Comparison of ENCODE assay signal across 16 cellular contexts in the genomic region with DNA sequence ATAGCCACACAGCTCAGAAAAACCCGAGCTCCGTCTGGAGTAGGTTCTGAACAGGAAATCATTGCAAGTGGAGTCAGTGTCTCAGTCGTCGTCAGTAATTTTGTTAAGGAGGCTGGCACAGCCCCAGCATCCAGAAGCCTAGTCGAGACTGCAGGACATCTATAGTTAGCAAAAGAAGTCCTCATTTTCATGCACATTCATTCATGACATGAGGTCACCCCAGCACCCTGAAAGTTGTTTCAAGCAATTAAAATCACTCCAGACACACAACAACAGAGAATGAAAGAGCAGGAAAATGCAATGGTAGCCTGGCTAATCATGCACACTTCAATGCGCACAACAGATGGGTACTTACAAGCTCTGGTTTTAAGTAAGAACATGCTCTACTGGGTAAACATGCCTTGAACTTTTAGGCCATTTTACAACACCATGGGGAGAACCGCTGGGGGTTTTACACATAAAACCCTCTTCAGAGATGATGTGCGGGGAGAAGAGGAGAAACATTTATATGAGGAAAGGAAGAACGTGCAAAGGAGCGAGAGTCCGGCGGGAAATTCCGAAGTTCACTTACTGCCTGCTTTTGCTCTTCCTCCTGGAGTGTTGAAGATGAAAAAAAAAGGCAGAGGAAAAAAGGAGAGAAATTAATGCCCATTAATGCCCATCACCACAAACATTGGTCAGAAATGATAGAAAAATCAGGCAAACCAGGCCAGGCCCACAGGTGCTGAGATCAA.
DNase-seq lines count a peak whose midpoint lies in the region; ATAC-seq and TF ChIP-seq lines count a peak whose summit lies in the region.
"Had no signal": no experiment of that assay in that cellular context is flagged by ENCODE, and none has a peak within 500 bp of the region (broad histone marks: within the 10 kb centered on the region; RNA-seq: fewer than 3 reads in every experiment).

No MANE protein-coding gene starts in this region.

- CTCF ChIA-PET in T-cell (lab: Charles Lee): interaction anchor here in 1 of 2 donors (0.6 kb wide), 1 partner anchor 62 kb away, joined by 3 read pairs; no protein-coding TSS in a partner anchor

- POLR2A ChIA-PET in T-cell (lab: Charles Lee): interaction anchor here (0.6 to 0.7 kb wide), 3 partner anchors 27 to 409 kb away, joined by 4 to 13 read pairs (median 5); no protein-coding TSS in a partner anchor

- H3K4me3 ChIP-seq in CD4-positive, CD25-positive, alpha-beta regulatory T cell (ENCODE audit: low read depth, low read length): no peak overlapping the region
- no peak overlapping the region for H3K4me3 ChIP-seq in choroid plexus epithelial cell (ENCODE audit: low read depth, low read length)

- peaks cover 14 to 21% (median 17%) of the 10 kb centered on the region in 4 donors for H3K4me1 Mint-ChIP-seq in CD4-positive, CD25-positive, alpha-beta regulatory T cell
- peaks cover 3 to 17% (median 4%) of the 10 kb centered on the region in 3 donors for H3K4me1 Mint-ChIP-seq in T-cell

- no peak overlapping the region for H3K4me3 Mint-ChIP-seq in CD4-positive, CD25-positive, alpha-beta regulatory T cell
- H3K4me3 Mint-ChIP-seq in T-cell: no peak overlapping the region
- H3K4me3 Mint-ChIP-seq: activated CD4-positive, alpha-beta T cell treated with anti-CD3 and anti-CD28 coated beads, Interleukin-2, amount 10 ng/mL, durations not matched to agents 7 days and 5 days; brain had no signal

- H3K9me3 Mint-ChIP-seq in CD4-positive, CD25-positive, alpha-beta regulatory T cell: peaks cover 0 to 2% (median 0%) of the 10 kb centered on the region in 7 donors
- peaks cover 0 to 4% (median 3%) of the 10 kb centered on the region in 3 donors for H3K9me3 Mint-ChIP-seq in T-cell
- H3K9me3 Mint-ChIP-seq: brain had no signal

- no peak overlapping the region for H3K27ac ChIP-seq in CD4-positive, CD25-positive, alpha-beta regulatory T cell (ENCODE audit: insufficient read depth, low read length, poor library complexity, severe bottlenecking)

- TF ChIP-seq CTCF in choroid plexus epithelial cell (conservative IDR thresholded peaks at IDR 0.05; ENCODE audit: low read depth, low read length): no peak

- H3K36me3 Mint-ChIP-seq in CD4-positive, CD25-positive, alpha-beta regulatory T cell: peaks cover 40% of the 10 kb centered on the region
- peaks cover 42% of the 10 kb centered on the region for H3K36me3 Mint-ChIP-seq in T-cell

- TF ChIP-seq POLR2A in GM18505 (IDR thresholded peaks at IDR 0.05; ENCODE audit: borderline replicate concordance, extremely low read depth, insufficient read depth, insufficient read length): peak; percentile 57

- peak overlapping the region; percentile 33 to 77 (median 52) for H3K27ac Mint-ChIP-seq in CD4-positive, CD25-positive, alpha-beta regulatory T cell
- H3K27ac Mint-ChIP-seq in T-cell: no peak overlapping the region
- H3K27ac Mint-ChIP-seq: activated CD4-positive, alpha-beta T cell treated with anti-CD3 and anti-CD28 coated beads, Interleukin-2, amount 10 ng/mL, durations not matched to agents 7 days and 5 days had no signal

- H3K27me3 ChIP-seq in CD4-positive, CD25-positive, alpha-beta regulatory T cell (ENCODE audit: control insufficient read depth, insufficient read depth, low read length): no peaks in the 10 kb centered on the region

- H3K9me3 ChIP-seq in CD4-positive, CD25-positive, alpha-beta regulatory T cell (ENCODE audit: control insufficient read depth in 2 of 2, low read length in 2 of 2): no peaks in the 10 kb centered on the region

- no peak for ATAC-seq in CD4-positive, CD25-positive, alpha-beta regulatory T cell (ENCODE audit: low read depth in 2 of 2)
- ATAC-seq in GM18505 (IDR thresholded peaks at IDR 0.05; ENCODE audit: unreplicated experiment): no peak
- no peak for ATAC-seq in T-cell (replicated peaks in 1 of 4)

- H3K27me3 Mint-ChIP-seq in CD4-positive, CD25-positive, alpha-beta regulatory T cell: no peaks in the 10 kb centered on the region
- no peaks in the 10 kb centered on the region for H3K27me3 Mint-ChIP-seq in T-cell
- H3K27me3 Mint-ChIP-seq: activated CD4-positive, alpha-beta T cell treated with anti-CD3 and anti-CD28 coated beads, Interleukin-2, amount 10 ng/mL, durations not matched to agents 7 days and 5 days; brain had no signal

- H3K36me3 ChIP-seq in CD4-positive, CD25-positive, alpha-beta regulatory T cell (ENCODE audit: control insufficient read depth, insufficient read depth, low read length): peaks cover 4% of the 10 kb centered on the region

- DNase-seq in CD4-positive, CD25-positive, alpha-beta regulatory T cell: no peak
- DNase-seq in NCI-H1694 (lab: John Stamatoyannopoulos, UW) (peak; percentile 54), choroid plexus epithelial cell (ENCODE audit: low read depth) (peak; percentile 23), T-cell (no peak), OCI-M1 (lab: John Stamatoyannopoulos, UW) (no peak), NCI-H226 (no peak)
- no peak for DNase-seq in activated naive CD4-positive, alpha-beta T cell treated with anti-CD3 and anti-CD28 coated beads, Interleukin-2, amount 50 U/mL, for 16 hours
- DNase-seq: activated CD4-positive, alpha-beta T cell treated with anti-CD3 and anti-CD28 coated beads, Interleukin-2, amount 10 ng/mL, durations not matched to agents 7 days and 5 days; activated effector memory CD4-positive, alpha-beta T cell treated with Interleukin-2 at 50 U/mL for 16 hours; DND-41; glutamatergic neuron; NCI-H2081 treated with DMSO at 0.1 percent for 48 hours; stimulated activated CD4-positive, alpha-beta T cell treated with anti-CD3 and anti-CD28 coated beads, Interleukin-2, amount 100 ng/mL, for 48 hours; stimulated activated naive CD4-positive, alpha-beta T cell had no signal

- peaks cover 4% of the 10 kb centered on the region for H3K4me1 ChIP-seq in CD4-positive, CD25-positive, alpha-beta regulatory T cell (ENCODE audit: control insufficient read depth, insufficient read depth, low read length, poor library complexity, severe bottlenecking)

Comparison
In these comparisons a context has a peak if more than half of its experiments do, and no peak if none do; other contexts are left out.
1. DNase-seq: peak in NCI-H1694 (single experiment) and choroid plexus epithelial cell (single experiment); none in CD4-positive, CD25-positive, alpha-beta regulatory T cell (0 of 3), activated naive CD4-positive, alpha-beta T cell treated with anti-CD3 and anti-CD28 coated beads, Interleukin-2, amount 50 U/mL, for 16 hours (single experiment), T-cell (0 of 34), OCI-M1 (single experiment) and NCI-H226 (single experiment).
2. H3K27ac Mint-ChIP-seq: peak in CD4-positive, CD25-positive, alpha-beta regulatory T cell (3 of 3); none in T-cell (0 of 2).